ENCODE assay signal across 10 cellular contexts in the genomic region with DNA sequence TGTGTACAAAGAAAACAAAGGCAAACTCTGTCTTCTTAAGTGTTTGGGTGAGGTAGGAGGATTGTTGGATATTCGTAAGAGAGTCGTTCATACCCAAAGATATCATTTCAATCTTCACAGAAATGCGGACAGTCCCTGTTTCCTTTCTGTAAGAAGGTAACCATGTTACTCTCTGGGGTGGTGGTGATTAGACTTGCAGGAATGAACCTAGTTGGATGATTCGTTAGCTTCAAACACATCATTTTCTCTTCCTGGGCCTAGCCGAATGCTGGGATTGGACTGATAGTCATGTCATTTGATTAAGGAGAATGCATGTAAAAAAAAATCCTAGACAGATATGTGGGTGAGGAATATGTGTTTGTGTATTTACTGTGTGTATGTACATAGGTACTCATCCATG. TPM values are rescaled to one million over a fixed set of nuclear protein-coding genes. Genes with fewer than 3 reads are reported as not detected.
DNase-seq lines count a peak whose midpoint lies in the region; ATAC-seq and TF ChIP-seq lines count a peak whose summit lies in the region.
"Had no signal": no experiment of that assay in that cellular context is flagged by ENCODE, and none has a peak within 500 bp of the region (broad histone marks: within the 10 kb centered on the region; RNA-seq: fewer than 3 reads in every experiment).

No MANE protein-coding gene starts in this region.

- peaks cover 21% of the 10 kb centered on the region for H3K36me3 Mint-ChIP-seq in activated CD4-positive, alpha-beta T cell treated with anti-CD3 and anti-CD28 coated beads, Interleukin-2, amount 10 ng/mL, durations not matched to agents 7 days and 5 days (ENCODE audit: low read depth)

- H3K4me1 ChIP-seq in ascending aorta (peaks cover 11 to 43% of the 10 kb centered on the region in 2 donors), thoracic aorta (ENCODE audit: control insufficient read depth in 1 of 2, low read depth in 2 of 2) (peaks cover 37 to 57% of the 10 kb centered on the region in 2 donors)

- no peak for DNase-seq in activated CD4-positive, alpha-beta T cell treated with anti-CD3 and anti-CD28 coated beads, Interleukin-2, amount 10 ng/mL, durations not matched to agents 7 days and 5 days
- DNase-seq in activated CD4-positive, alpha-beta T cell treated with anti-CD3 and anti-CD28 coated beads for 48 hours, result no peak
- DNase-seq in ascending aorta (ENCODE audit: low spot score in 2 of 2), result no peak
- DNase-seq in kidney glomerular epithelial cell (lab: John Stamatoyannopoulos, UW), result peak; percentile 36
- no peak for DNase-seq in thoracic aorta (ENCODE audit: low spot score)
- DNase-seq in activated T-cell treated with anti-CD3 and anti-CD28 coated beads, Interleukin-2, amount 50 U/mL, for 48 hours, result no peak
- DNase-seq in ecto neural progenitor cell (ENCODE audit: low spot score), result no peak
- DNase-seq: GDM1, NCI-H1930 had no signal

- H3K27ac Mint-ChIP-seq in activated CD4-positive, alpha-beta T cell treated with anti-CD3 and anti-CD28 coated beads, Interleukin-2, amount 10 ng/mL, durations not matched to agents 7 days and 5 days, result peak overlapping the region; percentile 61

- H3K4me1 Mint-ChIP-seq in activated CD4-positive, alpha-beta T cell treated with anti-CD3 and anti-CD28 coated beads, Interleukin-2, amount 10 ng/mL, durations not matched to agents 7 days and 5 days, result peaks cover 89% of the 10 kb centered on the region

- intact Hi-C loops in ascending aorta (cut with DNase I), result loop anchor here (2.0 to 5.0 kb wide), 6 partner anchors 13 to 211 kb away; a partner anchor contains a TSS

- H3K36me3 ChIP-seq in ascending aorta (no peaks in the 10 kb centered on the region), thoracic aorta (no peaks in the 10 kb centered on the region)

- no peak overlapping the region for H3K4me3 ChIP-seq in ascending aorta
- no peak overlapping the region for H3K4me3 ChIP-seq in thoracic aorta

- CTCF ChIA-PET in activated CD4-positive, alpha-beta T cell treated with anti-CD3 and anti-CD28 coated beads, Interleukin-2, amount 10 ng/mL, durations not matched to agents 7 days and 5 days (lab: Charles Lee), result interaction anchor here (0.6 to 2.6 kb wide), 3 partner anchors 9 to 16 kb away, joined by 3 to 11 read pairs (median 4); no protein-coding TSS in a partner anchor

- H3K27me3 ChIP-seq in ascending aorta (no peaks in the 10 kb centered on the region), thoracic aorta (replicated peaks; ENCODE audit: insufficient read depth) (no peaks in the 10 kb centered on the region)

- H3K27me3 Mint-ChIP-seq in activated CD4-positive, alpha-beta T cell treated with anti-CD3 and anti-CD28 coated beads, Interleukin-2, amount 10 ng/mL, durations not matched to agents 7 days and 5 days, result peaks cover 1% of the 10 kb centered on the region

- no peak for ATAC-seq in thoracic aorta (ENCODE audit: insufficient number of reproducible peaks, low FRiP score, low read depth)
- ATAC-seq in HG03196 (IDR thresholded peaks at IDR 0.05; ENCODE audit: unreplicated experiment), result no peak

- TF ChIP-seq CTCF in ascending aorta (IDR thresholded peaks at IDR 0.05) (no peak), thoracic aorta (IDR thresholded peaks at IDR 0.05) (no peak)

- H3K4me3 Mint-ChIP-seq in activated CD4-positive, alpha-beta T cell treated with anti-CD3 and anti-CD28 coated beads, Interleukin-2, amount 10 ng/mL, durations not matched to agents 7 days and 5 days, result no peak overlapping the region

- POLR2A ChIA-PET in activated CD4-positive, alpha-beta T cell treated with anti-CD3 and anti-CD28 coated beads, Interleukin-2, amount 10 ng/mL, durations not matched to agents 7 days and 5 days (lab: Charles Lee), result no interaction called here

- H3K9me3 ChIP-seq in ascending aorta, result no peaks in the 10 kb centered on the region
- no peaks in the 10 kb centered on the region for H3K9me3 ChIP-seq in thoracic aorta

- H3K9me3 Mint-ChIP-seq in activated CD4-positive, alpha-beta T cell treated with anti-CD3 and anti-CD28 coated beads, Interleukin-2, amount 10 ng/mL, durations not matched to agents 7 days and 5 days, result peaks cover 9% of the 10 kb centered on the region

- H3K27ac ChIP-seq in ascending aorta (peak overlapping the region; percentile 77 to 90), thoracic aorta (peak overlapping the region; percentile 64 to 88)

RNA-seq across cellular contexts. Expression of a gene that starts 12.4 kb away (rescaled TPM):
- total RNA-seq in activated CD4-positive, alpha-beta T cell treated with anti-CD3 and anti-CD28 coated beads, Interleukin-2, amount 10 ng/mL, durations not matched to agents 7 days and 5 days, result 10 to 100 TPM; 41.8 to 46.8 TPM
- 53.2 TPM for total RNA-seq in ascending aorta
- 10 to 100 TPM; 16.5 to 39.1 TPM for total RNA-seq in thoracic aorta
